Comparison of ENCODE assay signal across 13 cellular contexts in genomic region chr1:214569357-214570004, GRCh38. TPM values are rescaled to one million over a fixed set of nuclear protein-coding genes. Genes with fewer than 3 reads are reported as not detected.
DNase-seq lines count a peak whose midpoint lies in the region; ATAC-seq and TF ChIP-seq lines count a peak whose summit lies in the region.
"Had no signal": no experiment of that assay in that cellular context is flagged by ENCODE, and none has a peak within 500 bp of the region (broad histone marks: within the 10 kb centered on the region; RNA-seq: fewer than 3 reads in every experiment).

No MANE protein-coding gene starts in this region.

- TF ChIP-seq CTCF in HFFc6 (IDR thresholded peaks at IDR 0.05) (no peak), foreskin fibroblast (IDR thresholded peaks at IDR 0.05; ENCODE audit: low read depth, low read length) (no peak)

- H3K4me1 Mint-ChIP-seq in HFFc6 (ENCODE audit: low read depth) = peaks cover 90% of the 10 kb centered on the region

- no peaks in the 10 kb centered on the region for H3K9me3 ChIP-seq in adipocyte (ENCODE audit: control insufficient read depth, low read length)
- H3K9me3 ChIP-seq: mucosa of descending colon had no signal

- H3K36me3 Mint-ChIP-seq in HFFc6 (ENCODE audit: low read depth) = no peaks in the 10 kb centered on the region

- H3K4me3 ChIP-seq in adipocyte (ENCODE audit: low read length) (no peak overlapping the region), foreskin fibroblast (ENCODE audit: low read depth in 1 of 2, low read length in 2 of 2) (no peak overlapping the region)
- H3K4me3 ChIP-seq: mucosa of descending colon had no signal

- H3K9ac ChIP-seq in adipocyte (ENCODE audit: low read length) = no peak overlapping the region

- in situ Hi-C loops in ACHN (cut with HindIII; ENCODE audit: low pct_ligation_motif_present, low pct_unique_long_range_greater_than_20kb, low sequenced_read_pairs) = no loop called here

- H3K9me3 Mint-ChIP-seq in HFFc6 = no peaks in the 10 kb centered on the region

- peaks cover 50% of the 10 kb centered on the region for H3K4me1 ChIP-seq in adipocyte (ENCODE audit: control insufficient read depth, insufficient read depth, low read length)

- peak overlapping the region; percentile 77 for H3K4me3 Mint-ChIP-seq in HFFc6

- no peak for ATAC-seq in GM21825 (IDR thresholded peaks at IDR 0.05; ENCODE audit: unreplicated experiment)

- H3K27me3 Mint-ChIP-seq in HFFc6 (ENCODE audit: insufficient read depth) = no peaks in the 10 kb centered on the region; the same call in none of the 2 replicates

- H3K27ac Mint-ChIP-seq in HFFc6 = peak overlapping the region; percentile 88

- peak; percentile 57 for DNase-seq in ACHN
- DNase-seq in HFFc6 = peak; percentile 67
- peak; percentile 38 for DNase-seq in adipocyte (ENCODE audit: low read depth)
- peak; percentile 67 to 85 for DNase-seq in foreskin fibroblast
- DNase-seq in NCI-H524 treated with DMSO at 0.1 percent for 48 hours (lab: John Stamatoyannopoulos, UW) = no peak
- no peak for DNase-seq in NCI-H2107 treated with DMSO at 0.1 percent for 48 hours (lab: John Stamatoyannopoulos, UW; ENCODE audit: unreplicated experiment)
- no peak for DNase-seq in NCI-H526 (lab: John Stamatoyannopoulos, UW)
- DNase-seq: activated gamma-delta T cell; effector memory CD4-positive, alpha-beta T cell; mucosa of descending colon; NCI-H2029 treated with DMSO at 0.1 percent for 48 hours; occipital lobe had no signal

- no peaks in the 10 kb centered on the region for H3K36me3 ChIP-seq in adipocyte (ENCODE audit: control insufficient read depth, insufficient read depth, low read length, severe bottlenecking)

- H3K27me3 ChIP-seq in adipocyte (replicated peaks; ENCODE audit: control insufficient read depth, insufficient read depth, low read length) = no peaks in the 10 kb centered on the region

RNA-seq across cellular contexts. Expression of gene PTPN14, which starts 18.1 kb away (rescaled TPM):
- 100 to 1,000 TPM in 4 of 6 experiments, 10 to 100 TPM in 2; 93.6 to 140 (median 106) TPM for total RNA-seq in HFFc6 (2021; fragmentation: NEBNext Ultra II Directional; extraction: Animal tissue kit (Norgen Biotek cat#: 25700))

RNA-seq across cellular contexts. Expression of gene CENPF, which starts 33.5 kb away (rescaled TPM):
- total RNA-seq in HFFc6 (2021; fragmentation: NEBNext Ultra II Directional; extraction: Animal tissue kit (Norgen Biotek cat#: 25700)) = 10 to 100 TPM; 36.8 to 79.2 (median 76.6) TPM

Comparison
In these comparisons a context has a peak if more than half of its experiments do, and no peak if none do; other contexts are left out.
1. DNase-seq: peak in ACHN (single experiment), HFFc6 (single experiment), adipocyte (single experiment) and foreskin fibroblast (2 of 2); none in NCI-H524 treated with DMSO at 0.1 percent for 48 hours (single experiment), NCI-H2107 treated with DMSO at 0.1 percent for 48 hours (single experiment) and NCI-H526 (0 of 2).